In the genomic region with DNA sequence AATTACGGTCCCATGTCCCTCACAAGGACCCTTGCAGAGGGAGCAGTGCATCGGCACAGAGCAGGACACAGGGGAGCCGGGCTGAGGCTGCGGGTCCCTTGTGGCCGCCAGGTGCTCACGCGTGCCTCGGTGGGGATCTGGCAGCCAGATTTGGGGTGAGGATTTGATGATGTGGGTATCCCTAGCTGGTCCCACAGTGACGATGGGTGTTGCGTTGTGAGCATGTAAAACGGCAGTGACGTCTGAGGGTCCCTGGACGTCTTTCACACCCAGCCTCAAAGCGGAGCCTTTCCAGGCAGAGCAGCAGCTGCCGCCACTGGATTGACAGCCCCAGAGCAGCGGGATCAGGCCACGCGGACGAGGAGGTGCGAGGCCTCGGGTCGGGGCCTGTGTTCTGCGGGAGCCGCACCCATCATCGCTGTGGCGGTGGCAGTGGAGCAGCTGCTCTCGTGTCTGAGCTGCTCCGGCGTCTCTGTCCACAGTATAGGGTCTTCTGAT, we compare ENCODE assay signal across 8 cellular contexts. TPM values are rescaled to one million over a fixed set of nuclear protein-coding genes. Genes with fewer than 3 reads are reported as not detected.
DNase-seq lines count a peak whose midpoint lies in the region; ATAC-seq, FAIRE-seq and TF ChIP-seq lines count a peak whose summit lies in the region.

No MANE protein-coding gene starts in this region.

- peaks cover 17% of the 10 kb centered on the region for H3K36me3 Mint-ChIP-seq in central memory CD8-positive, alpha-beta T cell (ENCODE audit: insufficient read depth)

- BruUV-seq in A673 (replicated peaks; lab: Mats Ljungman, UMichigan), result TSS peak; percentile 29

- H3K4me1 ChIP-seq in A673 (ENCODE audit: insufficient read depth, low read length, poor library complexity, severe bottlenecking) (peaks cover 11% of the 10 kb centered on the region), muscle layer of colon (ENCODE audit: insufficient read depth, low read length) (peaks cover 25% of the 10 kb centered on the region)

- no peak for FAIRE-seq in urothelium cell line (lab: Jason Lieb, UNC)

- H3K4me1 Mint-ChIP-seq in central memory CD8-positive, alpha-beta T cell, result peaks cover 28% of the 10 kb centered on the region

- peak overlapping the region; percentile 73 for H3K4me3 Mint-ChIP-seq in central memory CD8-positive, alpha-beta T cell

- H3K9ac ChIP-seq in muscle layer of colon (ENCODE audit: low read length), result peak overlapping the region; percentile 66

- no peak for TF ChIP-seq CTCF in A673 (conservative IDR thresholded peaks at IDR 0.05; ENCODE audit: low read depth, low read length)

- no peaks in the 10 kb centered on the region for H3K27me3 Mint-ChIP-seq in central memory CD8-positive, alpha-beta T cell

- peak; percentile 4 for ATAC-seq in central memory CD8-positive, alpha-beta T cell (replicated peaks; ENCODE audit: extremely low read depth, poor library complexity, severe bottlenecking)
- ATAC-seq in GM18517 (IDR thresholded peaks at IDR 0.05; ENCODE audit: unreplicated experiment) (no peak), HG03439 (IDR thresholded peaks at IDR 0.05; ENCODE audit: unreplicated experiment) (no peak), HG02884 (IDR thresholded peaks at IDR 0.05; ENCODE audit: unreplicated experiment) (no peak)

- H3K9me3 Mint-ChIP-seq in central memory CD8-positive, alpha-beta T cell, result no peaks in the 10 kb centered on the region

- no peak for TF ChIP-seq EP300 in Ishikawa (IDR thresholded peaks at IDR 0.05; ENCODE audit: borderline replicate concordance)

- no peak for TF ChIP-seq RAD21 in Ishikawa (IDR thresholded peaks at IDR 0.05; ENCODE audit: low read depth)

- DNase-seq in A673 (ENCODE audit: low spot score) (no peak), urothelium cell line (ENCODE audit: low spot score) (no peak)
- no peak for DNase-seq in central memory CD8-positive, alpha-beta T cell (ENCODE audit: low spot score in 2 of 2)

- H3K36me3 ChIP-seq in A673 (ENCODE audit: insufficient read depth, low read length, poor library complexity, severe bottlenecking), result peaks cover 40% of the 10 kb centered on the region
- peaks cover 21% of the 10 kb centered on the region for H3K36me3 ChIP-seq in muscle layer of colon (ENCODE audit: insufficient read depth, low read length)

- no peaks in the 10 kb centered on the region for H3K27me3 ChIP-seq in A673 (replicated peaks; ENCODE audit: insufficient read depth, low read depth, low read length, poor library complexity)
- H3K27me3 ChIP-seq in muscle layer of colon (ENCODE audit: control insufficient read depth in 1 of 2, insufficient read depth in 2 of 2, low read length in 2 of 2), result no peaks in the 10 kb centered on the region

- peak overlapping the region; percentile 83 for H3K27ac Mint-ChIP-seq in central memory CD8-positive, alpha-beta T cell (ENCODE audit: low read depth)

- H3K9me3 ChIP-seq in A673 (ENCODE audit: low read depth, low read length, poor library complexity, severe bottlenecking) (no peaks in the 10 kb centered on the region), muscle layer of colon (ENCODE audit: low read length) (no peaks in the 10 kb centered on the region)

- POLR2A ChIA-PET in A673 (lab: Charles Lee; ENCODE audit: low non-redundant PET), result no interaction called here

- H3K4me3 ChIP-seq in A673 (ENCODE audit: low read depth, low read length, poor library complexity, severe bottlenecking) (peak overlapping the region; percentile 36), muscle layer of colon (ENCODE audit: low read depth in 1 of 2, low read length in 2 of 2) (peak overlapping the region; percentile 55 to 68)

- CTCF ChIA-PET in A673 (lab: Charles Lee), result no interaction called here

- H3K27ac ChIP-seq in A673 (ENCODE audit: low read depth, low read length, poor library complexity, severe bottlenecking), result peak overlapping the region; percentile 84
- H3K27ac ChIP-seq in muscle layer of colon (ENCODE audit: low read depth, low read length), result peak overlapping the region; percentile 79

- intact Hi-C loops in A673 (cut with micrococcal nuclease; ENCODE audit: unreplicated experiment), result no loop called here

TF ChIP-seq in Ishikawa, 13 proteins besides CTCF, POLR2A, EP300 and RAD21:
- TF ChIP-seq YY1 (IDR thresholded peaks at IDR 0.05; ENCODE audit: low read depth) (no peak), EGR1 (IDR thresholded peaks at IDR 0.05) (no peak), MAX (IDR thresholded peaks at IDR 0.05) (peak; percentile 72), FOXM1 (IDR thresholded peaks at IDR 0.05; ENCODE audit: borderline replicate concordance, low read depth) (no peak)

RNA-seq across cellular contexts. Expression of gene WDR45B, which starts 54.6 kb away (rescaled TPM):
- 69.9 and 73.0 TPM in 2 replicates for total RNA-seq in A673 (2021)
